8 cellular contexts compared by ENCODE assay signal in the genomic region with DNA sequence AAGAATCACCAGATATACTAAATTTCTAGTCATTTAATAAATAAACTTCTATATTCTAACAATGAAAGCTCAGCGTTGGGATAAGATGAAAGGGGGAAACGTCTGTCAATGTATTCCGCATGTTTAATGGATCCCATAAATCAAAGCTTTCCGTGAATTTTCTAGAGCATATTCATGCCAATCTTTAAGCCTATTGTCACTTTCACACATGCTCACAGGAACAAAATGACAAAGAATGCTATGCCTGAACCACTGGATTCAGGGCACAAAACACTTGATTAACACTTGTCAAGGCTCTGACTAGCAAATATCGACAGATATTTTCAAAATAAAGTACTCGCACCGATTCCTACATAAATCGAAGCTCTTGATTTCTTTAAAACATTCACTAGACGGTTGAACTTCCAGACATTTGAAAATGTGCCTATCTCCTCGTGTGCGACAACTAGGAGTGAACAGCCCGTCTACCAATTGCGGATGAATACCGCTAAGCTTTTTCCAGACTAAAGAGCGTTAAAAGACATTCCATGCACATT.
DNase-seq lines count a peak whose midpoint lies in the region; ATAC-seq and TF ChIP-seq lines count a peak whose summit lies in the region.

No MANE protein-coding gene starts in this region.

- intact Hi-C loops in dendritic cell treated with granulocyte-macrophage colony-stimulating factor and Interleukin-4, amounts not matched to agents 40 ng/mL and 50 ng/mL, for 4 days (cut with micrococcal nuclease): loop anchor here (5.0 to 10.0 kb wide), 3 partner anchors 184 to 273 kb away; partner anchors contain the start of genes DCAF17 and METTL8
- intact Hi-C loops in posterior cingulate gyrus (cut with DNase I): loop anchor here (2.0 to 5.0 kb wide), 2 partner anchors 186 to 227 kb away; no protein-coding TSS in a partner anchor

- peaks cover 20% of the 10 kb centered on the region for H3K36me3 Mint-ChIP-seq in dendritic cell treated with granulocyte-macrophage colony-stimulating factor and Interleukin-4, amounts not matched to agents 40 ng/mL and 50 ng/mL, for 4 days (ENCODE audit: low read depth)
- no peaks in the 10 kb centered on the region for H3K36me3 Mint-ChIP-seq in nephron (ENCODE audit: low read depth)

- DNase-seq in NCI-H2107 treated with DMSO at 0.1 percent for 48 hours (lab: John Stamatoyannopoulos, UW; ENCODE audit: unreplicated experiment) (peak; percentile 19), NCI-H2107 (lab: John Stamatoyannopoulos, UW) (no peak), NCI-H748 (lab: John Stamatoyannopoulos, UW; ENCODE audit: unreplicated experiment) (peak; percentile 48), posterior cingulate gyrus (no peak)
- no peak for DNase-seq in central memory CD4-positive, alpha-beta T cell

- no peaks in the 10 kb centered on the region for H3K9me3 Mint-ChIP-seq in dendritic cell treated with granulocyte-macrophage colony-stimulating factor and Interleukin-4, amounts not matched to agents 40 ng/mL and 50 ng/mL, for 4 days
- no peaks in the 10 kb centered on the region for H3K9me3 Mint-ChIP-seq in nephron

- peak overlapping the region; percentile 86 for H3K4me3 Mint-ChIP-seq in dendritic cell treated with granulocyte-macrophage colony-stimulating factor and Interleukin-4, amounts not matched to agents 40 ng/mL and 50 ng/mL, for 4 days
- H3K4me3 Mint-ChIP-seq in nephron: peak overlapping the region; percentile 92 to 98 (median 97)

- ATAC-seq in GM18858 (IDR thresholded peaks at IDR 0.05; ENCODE audit: unreplicated experiment): no peak

- no peak for TF ChIP-seq CTCF in nephron (IDR thresholded peaks at IDR 0.05; ENCODE audit: unreplicated experiment in 3 of 3)

- no peaks in the 10 kb centered on the region for H3K27me3 Mint-ChIP-seq in dendritic cell treated with granulocyte-macrophage colony-stimulating factor and Interleukin-4, amounts not matched to agents 40 ng/mL and 50 ng/mL, for 4 days
- H3K27me3 Mint-ChIP-seq in nephron (ENCODE audit: low read depth): no peaks in the 10 kb centered on the region

- peaks cover 61% of the 10 kb centered on the region for H3K4me1 Mint-ChIP-seq in dendritic cell treated with granulocyte-macrophage colony-stimulating factor and Interleukin-4, amounts not matched to agents 40 ng/mL and 50 ng/mL, for 4 days (ENCODE audit: low read depth)
- peaks cover 52% of the 10 kb centered on the region for H3K4me1 Mint-ChIP-seq in nephron

- peak overlapping the region; percentile 94 for H3K27ac Mint-ChIP-seq in dendritic cell treated with granulocyte-macrophage colony-stimulating factor and Interleukin-4, amounts not matched to agents 40 ng/mL and 50 ng/mL, for 4 days
- peak overlapping the region; percentile 96 to 99 (median 96) for H3K27ac Mint-ChIP-seq in nephron

Comparison
In these comparisons a context has a peak if more than half of its experiments do, and no peak if none do; other contexts are left out.
1. DNase-seq: peak in NCI-H2107 treated with DMSO at 0.1 percent for 48 hours (single experiment) and NCI-H748 (single experiment); none in NCI-H2107 (single experiment), posterior cingulate gyrus (0 of 10) and central memory CD4-positive, alpha-beta T cell (single experiment).